Comparison of ENCODE assay signal across 1 cellular context in the genomic region with DNA sequence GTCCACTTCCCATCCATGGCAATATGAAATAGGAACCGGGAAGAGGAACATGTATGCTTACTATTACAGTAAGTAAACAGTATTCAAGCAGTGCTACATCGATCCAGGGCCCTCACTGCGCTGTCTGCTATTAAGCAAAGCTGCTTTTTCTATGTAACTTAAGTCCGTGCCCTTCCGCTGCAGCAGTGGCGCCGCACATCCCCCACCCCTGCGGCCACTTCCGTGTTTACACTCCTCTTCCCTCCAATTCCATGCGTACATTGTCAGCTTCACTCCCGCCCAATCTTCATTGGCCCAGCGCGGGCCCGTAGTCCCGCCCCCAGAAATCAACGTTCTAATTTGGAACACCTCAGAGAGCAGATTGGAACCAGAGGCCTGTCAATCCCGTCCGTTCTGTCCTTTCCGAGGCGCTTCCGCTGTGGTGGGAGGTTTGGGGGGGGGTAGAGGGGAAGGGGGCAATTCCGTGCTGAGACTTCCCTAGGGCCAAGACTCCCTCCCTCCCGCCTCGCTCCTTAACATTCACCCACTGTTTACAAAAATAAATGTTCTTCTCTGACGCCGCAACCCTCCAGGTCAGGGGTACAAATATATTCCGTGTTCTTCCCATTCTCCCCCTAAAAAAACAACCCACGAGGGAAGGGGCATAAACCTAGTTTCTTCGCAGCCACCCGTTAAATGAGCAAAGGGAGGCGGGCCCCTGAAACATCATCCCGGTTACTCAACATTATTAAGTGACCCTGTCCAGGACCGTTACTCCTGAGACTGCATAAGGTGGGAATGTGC.
A peak's percentile ranks its signal among the peaks of the same experiment; 100 is the strongest.
TF ChIP-seq lines count a peak whose summit lies in the region.

No MANE protein-coding gene starts in this region.

TF ChIP-seq in HepG2, 621 proteins besides CTCF, POLR2A, EP300 and RAD21 (continued from another document):
- TF ChIP-seq, protein P1, sequence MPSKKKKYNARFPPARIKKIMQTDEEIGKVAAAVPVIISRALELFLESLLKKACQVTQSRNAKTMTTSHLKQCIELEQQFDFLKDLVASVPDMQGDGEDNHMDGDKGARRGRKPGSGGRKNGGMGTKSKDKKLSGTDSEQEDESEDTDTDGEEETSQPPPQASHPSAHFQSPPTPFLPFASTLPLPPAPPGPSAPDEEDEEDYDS (CRISPR knock-in tag; IDR thresholded peaks at IDR 0.05) = peak; percentile 56
- TF ChIP-seq, protein P2, sequence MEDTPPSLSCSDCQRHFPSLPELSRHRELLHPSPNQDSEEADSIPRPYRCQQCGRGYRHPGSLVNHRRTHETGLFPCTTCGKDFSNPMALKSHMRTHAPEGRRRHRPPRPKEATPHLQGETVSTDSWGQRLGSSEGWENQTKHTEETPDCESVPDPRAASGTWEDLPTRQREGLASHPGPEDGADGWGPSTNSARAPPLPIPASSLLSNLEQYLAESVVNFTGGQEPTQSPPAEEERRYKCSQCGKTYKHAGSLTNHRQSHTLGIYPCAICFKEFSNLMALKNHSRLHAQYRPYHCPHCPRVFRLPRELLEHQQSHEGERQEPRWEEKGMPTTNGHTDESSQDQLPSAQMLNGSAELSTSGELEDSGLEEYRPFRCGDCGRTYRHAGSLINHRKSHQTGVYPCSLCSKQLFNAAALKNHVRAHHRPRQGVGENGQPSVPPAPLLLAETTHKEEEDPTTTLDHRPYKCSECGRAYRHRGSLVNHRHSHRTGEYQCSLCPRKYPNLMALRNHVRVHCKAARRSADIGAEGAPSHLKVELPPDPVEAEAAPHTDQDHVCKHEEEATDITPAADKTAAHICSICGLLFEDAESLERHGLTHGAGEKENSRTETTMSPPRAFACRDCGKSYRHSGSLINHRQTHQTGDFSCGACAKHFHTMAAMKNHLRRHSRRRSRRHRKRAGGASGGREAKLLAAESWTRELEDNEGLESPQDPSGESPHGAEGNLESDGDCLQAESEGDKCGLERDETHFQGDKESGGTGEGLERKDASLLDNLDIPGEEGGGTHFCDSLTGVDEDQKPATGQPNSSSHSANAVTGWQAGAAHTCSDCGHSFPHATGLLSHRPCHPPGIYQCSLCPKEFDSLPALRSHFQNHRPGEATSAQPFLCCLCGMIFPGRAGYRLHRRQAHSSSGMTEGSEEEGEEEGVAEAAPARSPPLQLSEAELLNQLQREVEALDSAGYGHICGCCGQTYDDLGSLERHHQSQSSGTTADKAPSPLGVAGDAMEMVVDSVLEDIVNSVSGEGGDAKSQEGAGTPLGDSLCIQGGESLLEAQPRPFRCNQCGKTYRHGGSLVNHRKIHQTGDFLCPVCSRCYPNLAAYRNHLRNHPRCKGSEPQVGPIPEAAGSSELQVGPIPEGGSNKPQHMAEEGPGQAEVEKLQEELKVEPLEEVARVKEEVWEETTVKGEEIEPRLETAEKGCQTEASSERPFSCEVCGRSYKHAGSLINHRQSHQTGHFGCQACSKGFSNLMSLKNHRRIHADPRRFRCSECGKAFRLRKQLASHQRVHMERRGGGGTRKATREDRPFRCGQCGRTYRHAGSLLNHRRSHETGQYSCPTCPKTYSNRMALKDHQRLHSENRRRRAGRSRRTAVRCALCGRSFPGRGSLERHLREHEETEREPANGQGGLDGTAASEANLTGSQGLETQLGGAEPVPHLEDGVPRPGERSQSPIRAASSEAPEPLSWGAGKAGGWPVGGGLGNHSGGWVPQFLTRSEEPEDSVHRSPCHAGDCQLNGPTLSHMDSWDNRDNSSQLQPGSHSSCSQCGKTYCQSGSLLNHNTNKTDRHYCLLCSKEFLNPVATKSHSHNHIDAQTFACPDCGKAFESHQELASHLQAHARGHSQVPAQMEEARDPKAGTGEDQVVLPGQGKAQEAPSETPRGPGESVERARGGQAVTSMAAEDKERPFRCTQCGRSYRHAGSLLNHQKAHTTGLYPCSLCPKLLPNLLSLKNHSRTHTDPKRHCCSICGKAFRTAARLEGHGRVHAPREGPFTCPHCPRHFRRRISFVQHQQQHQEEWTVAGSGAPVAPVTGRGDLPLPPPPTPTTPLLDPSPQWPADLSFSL (CRISPR knock-in tag; IDR thresholded peaks at IDR 0.05) = no peak
- no peak for TF ChIP-seq KLF15 (CRISPR knock-in tag; IDR thresholded peaks at IDR 0.05; ENCODE audit: borderline replicate concordance)
- peak; percentile 27; the same call in 1 of the 2 replicates for TF ChIP-seq SP5 (CRISPR knock-in tag; IDR thresholded peaks at IDR 0.05; ENCODE audit: borderline replicate concordance, low read depth)
- TF ChIP-seq, protein P3, sequence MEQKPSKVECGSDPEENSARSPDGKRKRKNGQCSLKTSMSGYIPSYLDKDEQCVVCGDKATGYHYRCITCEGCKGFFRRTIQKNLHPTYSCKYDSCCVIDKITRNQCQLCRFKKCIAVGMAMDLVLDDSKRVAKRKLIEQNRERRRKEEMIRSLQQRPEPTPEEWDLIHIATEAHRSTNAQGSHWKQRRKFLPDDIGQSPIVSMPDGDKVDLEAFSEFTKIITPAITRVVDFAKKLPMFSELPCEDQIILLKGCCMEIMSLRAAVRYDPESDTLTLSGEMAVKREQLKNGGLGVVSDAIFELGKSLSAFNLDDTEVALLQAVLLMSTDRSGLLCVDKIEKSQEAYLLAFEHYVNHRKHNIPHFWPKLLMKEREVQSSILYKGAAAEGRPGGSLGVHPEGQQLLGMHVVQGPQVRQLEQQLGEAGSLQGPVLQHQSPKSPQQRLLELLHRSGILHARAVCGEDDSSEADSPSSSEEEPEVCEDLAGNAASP (CRISPR knock-in tag; IDR thresholded peaks at IDR 0.05; ENCODE audit: borderline replicate concordance) = 0 out of 2 replicates have a peak, but pooled peaks have one; percentile 31
